ENCODE assay signal across 8 cellular contexts in genomic region chr10:133275683-133276092, GRCh38. TPM values are rescaled to one million over a fixed set of nuclear protein-coding genes. Genes with fewer than 3 reads are reported as not detected.
DNase-seq lines count a peak whose midpoint lies in the region; ATAC-seq and TF ChIP-seq lines count a peak whose summit lies in the region.

No MANE protein-coding gene starts in this region.

- peak in 15 of 34 experiments; percentile 32 to 62 (median 46) for DNase-seq in T-cell
- DNase-seq in thoracic aorta (ENCODE audit: low spot score) = no peak
- DNase-seq in NCI-H526 (lab: John Stamatoyannopoulos, UW) = no peak
- DNase-seq in NCI-H2029 treated with DMSO at 0.1 percent for 48 hours (lab: John Stamatoyannopoulos, UW) = no peak
- DNase-seq in NCI-H774 (lab: John Stamatoyannopoulos, UW) = no peak

- POLR2A ChIA-PET in T-cell (lab: Charles Lee) = interaction anchor here (1.2 to 2.2 kb wide), 4 partner anchors 9 to 32 kb away, joined by 3 to 11 read pairs (median 4); no protein-coding TSS in a partner anchor

- no peaks in the 10 kb centered on the region for H3K27me3 Mint-ChIP-seq in T-cell

- TF ChIP-seq CTCF in thoracic aorta (IDR thresholded peaks at IDR 0.05) = no peak

- 22 to 30% methylated on average over 12 of the region's 12 CpGs for WGBS in esophagus, 2 donors

- CTCF ChIA-PET in T-cell (lab: Charles Lee) = interaction anchor here in 1 of 2 donors (0.8 to 1.0 kb wide), 3 partner anchors 11 to 32 kb away, joined by 3 to 4 read pairs (median 3); no protein-coding TSS in a partner anchor

- H3K9me3 Mint-ChIP-seq in T-cell = no peaks in the 10 kb centered on the region

- H3K36me3 ChIP-seq in esophagus (ENCODE audit: control insufficient read depth in 2 of 2, insufficient read depth in 2 of 2, low read length in 1 of 2) = peaks cover 0 to 19% of the 10 kb centered on the region in 2 donors
- peaks cover 10% of the 10 kb centered on the region for H3K36me3 ChIP-seq in thoracic aorta

- H3K9me3 ChIP-seq in esophagus (ENCODE audit: control insufficient read depth in 2 of 2, insufficient read depth in 1 of 2, low read depth in 1 of 2, low read length in 1 of 2) = no peaks in the 10 kb centered on the region
- H3K9me3 ChIP-seq in thoracic aorta = no peaks in the 10 kb centered on the region

- peaks cover 27 to 40% (median 40%) of the 10 kb centered on the region in 3 donors for H3K4me1 Mint-ChIP-seq in T-cell

- H3K4me3 ChIP-seq in esophagus (ENCODE audit: low read depth in 1 of 2, low read length in 2 of 2) (peak overlapping the region; percentile 2 to 32), thoracic aorta (peak overlapping the region; percentile 58)

- no peaks in the 10 kb centered on the region for H3K36me3 Mint-ChIP-seq in T-cell

- peak overlapping the region; percentile 82 to 89 (median 82) for H3K4me3 Mint-ChIP-seq in T-cell

- no peak overlapping the region for H3K27ac ChIP-seq in esophagus (ENCODE audit: low read depth in 2 of 2, low read length in 1 of 2)
- H3K27ac ChIP-seq in thoracic aorta = no peak overlapping the region

- H3K27me3 ChIP-seq in esophagus (ENCODE audit: control insufficient read depth in 1 of 2, insufficient read depth in 2 of 2, low read length in 2 of 2) = no peaks in the 10 kb centered on the region
- H3K27me3 ChIP-seq in thoracic aorta (replicated peaks; ENCODE audit: insufficient read depth) = no peaks in the 10 kb centered on the region

- H3K27ac Mint-ChIP-seq in T-cell = peak overlapping the region; percentile 84 to 86

- H3K4me1 ChIP-seq in esophagus (ENCODE audit: control insufficient read depth in 2 of 2, insufficient read depth in 2 of 2, low read length in 1 of 2) = peaks cover 2 to 5% of the 10 kb centered on the region in 2 donors
- peaks cover 9 to 11% of the 10 kb centered on the region in 2 donors for H3K4me1 ChIP-seq in thoracic aorta (ENCODE audit: control insufficient read depth in 1 of 2, low read depth in 2 of 2)

- peak; percentile 43 for ATAC-seq in GM18517 (IDR thresholded peaks at IDR 0.05; ENCODE audit: unreplicated experiment)
- ATAC-seq in HG02763 (IDR thresholded peaks at IDR 0.05; ENCODE audit: unreplicated experiment) = peak; percentile 33
- ATAC-seq in T-cell (replicated peaks in 1 of 4) = peak; percentile 19 to 40 (median 30)
- ATAC-seq in thoracic aorta (ENCODE audit: insufficient number of reproducible peaks, low FRiP score, low read depth) = no peak

RNA-seq across cellular contexts. Expression of gene ADAM8, which starts 1.0 kb away (rescaled TPM):
- total RNA-seq in T-cell (100 to 1,000 TPM in 3 of 5 donors, 10 to 100 TPM in 2; 80.5 to 142 (median 107) TPM), thoracic aorta (10 to 100 TPM in 1 of 2 donors, 1 to 10 TPM in 1; 7.2 to 14.0 TPM)
- 1 to 10 TPM; 2.4 to 2.6 TPM for polyA plus RNA-seq in esophagus

RNA-seq across cellular contexts. Expression of gene TUBGCP2, which starts 33.0 kb away (rescaled TPM):
- total RNA-seq in T-cell = 10 to 100 TPM; 64.5 to 80.8 (median 72.7) TPM
- 10 to 100 TPM; 25.5 to 49.3 TPM for polyA plus RNA-seq in esophagus
- total RNA-seq in thoracic aorta = 10 to 100 TPM; 51.2 to 65.5 TPM

RNA-seq across cellular contexts. Expression of gene ZNF511, which starts 33.0 kb away (rescaled TPM):
- 10 to 100 TPM; 35.2 to 44.7 (median 36.8) TPM for total RNA-seq in T-cell
- polyA plus RNA-seq in esophagus = 10 to 100 TPM; 28.4 to 41.7 TPM
- total RNA-seq in thoracic aorta = 10 to 100 TPM; 20.0 to 33.2 TPM

RNA-seq across cellular contexts. Expression of gene VENTX, which starts 38.0 kb away (rescaled TPM):
- total RNA-seq in T-cell (under 1 TPM in 3 of 5 donors, not detected in 2; 0.12 to 0.13 (median 0.12) TPM), thoracic aorta (1 to 10 TPM; 5.1 to 9.5 TPM)
- under 1 TPM; 0.12 to 0.37 TPM for polyA plus RNA-seq in esophagus

RNA-seq across cellular contexts. Expression of gene UTF1, which starts 45.7 kb away (rescaled TPM):
- under 1 TPM in 1 of 5 donors, not detected in 4; 0.23 TPM for total RNA-seq in T-cell
- polyA plus RNA-seq in esophagus = not detected
- not detected for total RNA-seq in thoracic aorta

Comparison
In these comparisons a context has a peak if more than half of its experiments do, and no peak if none do; other contexts are left out.
1. RNA of gene ADAM8, which starts 1.0 kb away (total RNA-seq): 80.5 to 142 TPM in T-cell; 7.2 to 14.0 TPM in thoracic aorta; every median in the first group is over 4 times any median in the second.